In genomic region chr5:72654231-72654630, GRCh38 we compare ENCODE assay signal across 15 cellular contexts.
DNase-seq lines count a peak whose midpoint lies in the region; ATAC-seq and TF ChIP-seq lines count a peak whose summit lies in the region.
"Had no signal": no experiment of that assay in that cellular context is flagged by ENCODE, and none has a peak within 500 bp of the region (broad histone marks: within the 10 kb centered on the region; RNA-seq: fewer than 3 reads in every experiment).

No MANE protein-coding gene starts in this region.

- POLR2A ChIA-PET in T-cell (lab: Charles Lee) = no interaction called here

- H3K4me1 ChIP-seq in esophagus muscularis mucosa = no peaks in the 10 kb centered on the region
- H3K4me1 ChIP-seq: BLaER1 had no signal

- no peak for TF ChIP-seq CTCF in esophagus muscularis mucosa (IDR thresholded peaks at IDR 0.05)

- CTCF ChIA-PET in T-cell (lab: Charles Lee) = no interaction called here

- DNase-seq in NCI-H1694 treated with DMSO at 0.1 percent for 48 hours (lab: John Stamatoyannopoulos, UW) = peak; percentile 87
- peak; percentile 38 for DNase-seq in NCI-H82 treated with DMSO at 0.1 percent for 48 hours (lab: John Stamatoyannopoulos, UW; ENCODE audit: unreplicated experiment)
- peak; percentile 81 for DNase-seq in esophagus muscularis mucosa (ENCODE audit: extremely low spot score)
- peak; percentile 55 for DNase-seq in retina
- DNase-seq in SIG-M5 (lab: John Stamatoyannopoulos, UW) = no peak
- no peak for DNase-seq in T-cell
- DNase-seq: CD8-positive, alpha-beta memory T cell; HCEC 1CT; NCI-H526; Right ventricle myocardium superior had no signal

- intact Hi-C loops in esophagus muscularis mucosa (cut with DNase I) = no loop called here

- no peak overlapping the region for H3K27ac Mint-ChIP-seq in T-cell
- H3K27ac Mint-ChIP-seq: CD8-positive, alpha-beta memory T cell; T-helper 2 cell treated with Interferon-gamma antibody and Interleukin-4, amounts not matched to agents 5 μg/mL and 100 μg/mL, for 36 hours had no signal

- H3K27me3 ChIP-seq in esophagus muscularis mucosa = no peaks in the 10 kb centered on the region
- H3K27me3 ChIP-seq: BLaER1 had no signal

- H3K9me3 ChIP-seq in esophagus muscularis mucosa = no peaks in the 10 kb centered on the region
- H3K9me3 ChIP-seq: BLaER1 had no signal

- 40% methylated on average over 1 of the region's 2 CpGs for WGBS in esophagus muscularis mucosa

- no peak for TF ChIP-seq EP300 in esophagus muscularis mucosa (IDR thresholded peaks at IDR 0.05)

- no peak overlapping the region for H3K4me3 Mint-ChIP-seq in T-cell
- H3K4me3 Mint-ChIP-seq: CD8-positive, alpha-beta memory T cell; T-helper 2 cell treated with Interferon-gamma antibody and Interleukin-4, amounts not matched to agents 5 μg/mL and 100 μg/mL, for 36 hours had no signal

- H3K36me3 Mint-ChIP-seq in T-cell = no peaks in the 10 kb centered on the region
- H3K36me3 Mint-ChIP-seq: CD8-positive, alpha-beta memory T cell had no signal

- no peak overlapping the region for H3K27ac ChIP-seq in esophagus muscularis mucosa (replicated peaks in 1 of 4)
- H3K27ac ChIP-seq: BLaER1 had no signal

- no peaks in the 10 kb centered on the region for H3K9me3 Mint-ChIP-seq in T-cell
- H3K9me3 Mint-ChIP-seq: CD8-positive, alpha-beta memory T cell; T-helper 2 cell treated with Interferon-gamma antibody and Interleukin-4, amounts not matched to agents 5 μg/mL and 100 μg/mL, for 36 hours had no signal

- no peaks in the 10 kb centered on the region for H3K36me3 ChIP-seq in esophagus muscularis mucosa
- H3K36me3 ChIP-seq: BLaER1 had no signal

- no peaks in the 10 kb centered on the region for H3K4me1 Mint-ChIP-seq in T-cell
- H3K4me1 Mint-ChIP-seq: CD8-positive, alpha-beta memory T cell had no signal

- ATAC-seq in T-cell (replicated peaks in 1 of 4) (no peak), GM19328 (IDR thresholded peaks at IDR 0.05; ENCODE audit: unreplicated experiment) (no peak), GM18519 (IDR thresholded peaks at IDR 0.05; ENCODE audit: low FRiP score, unreplicated experiment) (no peak)
- ATAC-seq: Panc1 had no signal

- TF ChIP-seq POLR2A in esophagus muscularis mucosa (IDR thresholded peaks at IDR 0.05; ENCODE audit: low read depth) = no peak

- peaks cover 4 to 18% of the 10 kb centered on the region in 2 donors for H3K27me3 Mint-ChIP-seq in T-cell

- no peak overlapping the region for H3K4me3 ChIP-seq in esophagus muscularis mucosa
- H3K4me3 ChIP-seq: BLaER1 had no signal

Comparison
In these comparisons a context has a peak if more than half of its experiments do, and no peak if none do; other contexts are left out.
1. DNase-seq: peak in NCI-H1694 treated with DMSO at 0.1 percent for 48 hours (single experiment), NCI-H82 treated with DMSO at 0.1 percent for 48 hours (single experiment), esophagus muscularis mucosa (single experiment) and retina (single experiment); none in SIG-M5 (single experiment) and T-cell (0 of 34).